ENCODE assay signal across 1 cellular context in the genomic region with DNA sequence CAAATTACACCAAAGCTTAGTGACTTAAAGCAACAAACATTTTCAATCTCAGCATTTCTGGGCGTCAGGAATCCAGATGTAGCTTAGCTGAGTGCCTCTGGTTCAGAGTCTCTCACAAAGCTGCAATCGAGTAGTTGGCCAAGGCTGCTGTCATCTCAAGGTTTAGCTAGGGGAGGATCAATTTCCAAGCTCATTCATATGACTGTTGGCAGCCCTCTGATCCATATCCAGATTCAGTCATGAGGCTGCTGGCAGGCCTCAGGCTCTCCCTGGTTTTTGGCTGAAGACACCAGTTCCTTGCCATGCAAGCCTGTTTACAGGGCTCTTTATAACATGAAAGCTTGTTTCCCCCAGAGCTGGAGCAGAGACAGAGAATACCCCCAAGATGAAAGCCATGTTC.
TF ChIP-seq lines count a peak whose summit lies in the region.

No MANE protein-coding gene starts in this region.

TF ChIP-seq in H1, 55 proteins besides CTCF, POLR2A, EP300 and RAD21:
- TF ChIP-seq BRCA1 (IDR thresholded peaks at IDR 0.05; ENCODE audit: low read depth, low read length) (no peak), MAFK (IDR thresholded peaks at IDR 0.05; ENCODE audit: low read depth, low read length) (no peak), SAP30 (IDR thresholded peaks at IDR 0.05; ENCODE audit: insufficient read depth, insufficient replicate concordance, low read length) (no peak), SIX5 (IDR thresholded peaks at IDR 0.05; ENCODE audit: low read depth, low read length) (no peak), TAF7 (optimal IDR thresholded peaks at IDR 0.05; ENCODE audit: borderline replicate concordance, low read depth, low read length) (no peak), JUND (IDR thresholded peaks at IDR 0.05; ENCODE audit: low read length) (no peak), YY1 (IDR thresholded peaks at IDR 0.05; ENCODE audit: low read depth, low read length) (no peak), USF2 (IDR thresholded peaks at IDR 0.05; ENCODE audit: low read length) (no peak), CEBPB (IDR thresholded peaks at IDR 0.05; ENCODE audit: low read depth, low read length) (no peak), KDM1A (IDR thresholded peaks at IDR 0.05; ENCODE audit: borderline replicate concordance, low read length) (no peak)
- TF ChIP-seq, protein P1, sequence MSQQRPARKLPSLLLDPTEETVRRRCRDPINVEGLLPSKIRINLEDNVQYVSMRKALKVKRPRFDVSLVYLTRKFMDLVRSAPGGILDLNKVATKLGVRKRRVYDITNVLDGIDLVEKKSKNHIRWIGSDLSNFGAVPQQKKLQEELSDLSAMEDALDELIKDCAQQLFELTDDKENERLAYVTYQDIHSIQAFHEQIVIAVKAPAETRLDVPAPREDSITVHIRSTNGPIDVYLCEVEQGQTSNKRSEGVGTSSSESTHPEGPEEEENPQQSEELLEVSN (IDR thresholded peaks at IDR 0.05), result no peak
